In the genomic region with DNA sequence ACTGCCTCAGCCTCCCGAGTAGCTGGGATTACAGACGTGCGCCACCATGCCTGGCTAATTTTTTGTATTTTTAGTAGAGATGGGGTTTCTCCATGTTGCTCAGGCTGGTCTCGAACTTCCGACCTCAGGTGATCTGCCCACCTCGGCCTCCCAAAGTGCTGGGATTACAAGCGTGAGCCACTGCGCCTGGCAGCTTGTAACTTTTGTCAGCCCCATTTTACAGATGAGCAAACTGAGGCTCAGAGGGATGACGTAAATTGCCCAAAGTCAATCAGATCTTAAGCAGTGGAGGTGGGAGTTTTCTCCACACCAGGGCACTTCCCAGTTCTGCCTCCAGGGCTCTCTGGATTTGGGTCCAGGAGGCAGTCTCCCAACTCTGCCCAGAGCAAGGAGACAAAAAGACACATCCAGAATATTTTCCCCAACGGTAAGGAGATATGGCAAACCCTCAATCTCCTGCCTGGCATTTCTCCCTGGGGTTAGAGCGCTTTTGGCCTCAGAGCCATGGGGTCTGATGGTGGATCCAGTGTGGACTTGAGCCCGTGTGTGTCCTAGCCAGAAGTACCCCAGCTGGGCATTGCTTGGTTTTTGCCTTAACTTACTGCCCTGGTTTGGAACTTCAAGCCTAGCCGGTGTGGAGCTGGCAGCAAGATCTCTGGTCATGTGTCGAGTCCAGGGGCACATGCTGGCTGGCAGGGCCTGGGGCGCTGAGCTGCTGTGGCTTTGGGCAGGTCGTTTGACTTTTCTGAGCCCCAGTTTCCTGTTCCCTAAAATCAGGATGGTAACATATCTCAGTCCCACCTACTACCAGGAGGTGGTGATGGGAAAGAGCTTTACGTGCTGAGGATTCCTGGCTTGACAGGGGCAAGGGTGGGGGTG, we compare ENCODE assay signal across 17 cellular contexts.
"Had no signal": no experiment of that assay in that cellular context is flagged by ENCODE, and none has a peak within 500 bp of the region (broad histone marks: within the 10 kb centered on the region; RNA-seq: fewer than 3 reads in every experiment).

No MANE protein-coding gene starts in this region.

- H3K27ac ChIP-seq: left lung, thyroid gland had no signal

- H3K36me3 ChIP-seq: left lung, thyroid gland had no signal

- H3K4me3 Mint-ChIP-seq: activated CD4-positive, alpha-beta T cell treated with anti-CD3 and anti-CD28 coated beads for 36 hours had no signal

- H3K36me3 Mint-ChIP-seq: activated naive CD4-positive, alpha-beta T cell treated with anti-CD3 and anti-CD28 coated beads, Interleukin-2, amount 50 U/mL, for 72 hours had no signal

- DNase-seq: activated CD4-positive, alpha-beta T cell treated with anti-CD3 and anti-CD28 coated beads for 36 hours; activated CD4-positive, alpha-beta T cell treated with anti-CD3 and anti-CD28 coated beads, Interleukin-2, amount 50 U/mL, for 48 hours; activated gamma-delta T cell treated with Interleukin-2 at 50 U/mL for 16 hours; erythroblast; foreskin melanocyte; midbrain; occipital lobe; stimulated activated CD4-positive, alpha-beta T cell treated with anti-CD3 and anti-CD28 coated beads, Interleukin-2, amount 100 ng/mL, for 24 hours; stimulated activated naive CD4-positive, alpha-beta T cell treated with Interleukin-2 at 50 U/mL for 16 hours; T-helper 2 cell; thyroid gland had no signal

- H3K9me3 Mint-ChIP-seq: activated naive CD4-positive, alpha-beta T cell treated with anti-CD3 and anti-CD28 coated beads, Interleukin-2, amount 50 U/mL, for 72 hours; nephron had no signal

- H3K4me3 ChIP-seq: left lung, thyroid gland had no signal

- ATAC-seq: activated CD4-positive, alpha-beta T cell treated with anti-CD3 and anti-CD28 coated beads for 36 hours; activated naive CD4-positive, alpha-beta T cell treated with anti-CD3 and anti-CD28 coated beads, Interleukin-2, amount 50 U/mL, for 72 hours; left lung had no signal

- H3K4me1 Mint-ChIP-seq: activated CD4-positive, alpha-beta T cell treated with anti-CD3 and anti-CD28 coated beads for 36 hours; nephron had no signal

- FAIRE-seq: keratinocyte, TTC549 had no signal

- H3K9me3 ChIP-seq: left lung, thyroid gland had no signal

- H3K27ac Mint-ChIP-seq: activated CD4-positive, alpha-beta T cell treated with anti-CD3 and anti-CD28 coated beads for 36 hours; activated naive CD4-positive, alpha-beta T cell treated with anti-CD3 and anti-CD28 coated beads, Interleukin-2, amount 50 U/mL, for 72 hours; progenitor cell of endocrine pancreas had no signal
